Comparison of ENCODE assay signal across 24 cellular contexts in the genomic region with DNA sequence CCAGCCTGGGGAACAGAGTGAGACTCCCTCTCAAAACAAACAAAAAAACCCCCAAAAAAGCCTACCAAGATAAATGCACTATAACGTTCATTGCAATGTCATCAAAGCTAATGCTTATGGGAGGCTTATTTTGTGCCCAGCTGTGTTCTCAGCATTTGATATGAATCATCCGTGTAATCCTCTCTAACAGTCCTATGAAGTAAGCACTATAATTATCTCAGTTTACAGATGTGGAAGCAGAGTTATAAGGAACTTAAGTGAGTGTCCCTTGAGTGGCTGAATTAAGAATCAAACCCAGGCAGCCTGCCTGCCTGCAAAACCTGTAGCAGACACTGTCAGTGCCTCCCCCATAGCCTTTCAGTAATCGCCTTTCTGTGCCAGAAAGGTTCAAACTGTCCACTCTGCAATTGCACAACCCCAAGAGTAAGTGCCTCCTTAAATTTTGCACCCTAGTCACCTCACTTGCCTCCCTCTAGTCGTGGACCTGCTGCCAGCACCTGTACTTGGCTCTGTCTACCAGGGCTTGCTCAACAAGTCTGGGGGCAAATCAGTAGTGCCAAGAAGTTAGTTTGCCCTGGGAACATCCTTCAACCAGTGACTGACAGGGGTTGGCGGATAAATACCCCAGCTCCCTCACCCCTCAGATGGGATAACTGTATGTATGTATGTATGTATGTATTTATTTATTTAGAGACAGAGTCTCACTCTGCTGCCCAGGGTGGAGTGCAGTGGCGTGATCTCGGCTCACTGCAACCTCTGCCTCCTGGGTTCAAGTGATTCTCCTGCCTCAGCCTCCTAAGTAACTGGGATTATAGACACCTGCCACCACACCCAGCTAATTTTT. TPM values are rescaled to one million over a fixed set of nuclear protein-coding genes. Genes with fewer than 3 reads are reported as not detected.
DNase-seq lines count a peak whose midpoint lies in the region; ATAC-seq and TF ChIP-seq lines count a peak whose summit lies in the region.
"Had no signal": no experiment of that assay in that cellular context is flagged by ENCODE, and none has a peak within 500 bp of the region (broad histone marks: within the 10 kb centered on the region; RNA-seq: fewer than 3 reads in every experiment).

No MANE protein-coding gene starts in this region.

- peak; percentile 22 for ATAC-seq in left ventricle myocardium superior
- peak; percentile 60 for ATAC-seq in left colon
- no peak for ATAC-seq in HG03439 (IDR thresholded peaks at IDR 0.05; ENCODE audit: unreplicated experiment)
- ATAC-seq: HCT116; natural killer cell; PC-3; stimulated activated naive B cell treated with anti-CD40 and anti-IgM and Interleukin-4, amounts not matched to agents 10 μg/mL and 1 μg/mL and 100 μg/mL, for 72 hours; T-helper 17 cell; WTC11 had no signal

- no peak for TF ChIP-seq CTCF in left ventricle myocardium inferior (IDR thresholded peaks at IDR 0.05; ENCODE audit: borderline replicate concordance)

- no peak overlapping the region for H3K4me3 ChIP-seq in left ventricle myocardium inferior
- H3K4me3 ChIP-seq: thoracic aorta had no signal

- no peak for DNase-seq in left ventricle myocardium superior
- no peak for DNase-seq in left ventricle myocardium inferior
- DNase-seq in RPMI7951 (ENCODE audit: low read depth) = peak; percentile 16
- no peak for DNase-seq in left colon
- no peak for DNase-seq in hypothalamus (lab: John Stamatoyannopoulos, UW)
- DNase-seq in activated naive CD4-positive, alpha-beta T cell treated with Interleukin-2 at 50 U/mL for 16 hours = no peak
- no peak for DNase-seq in COR-L47 (lab: John Stamatoyannopoulos, UW)
- DNase-seq: activated CD4-positive, alpha-beta memory T cell treated with anti-CD3 and anti-CD28 coated beads, Interleukin-2, amount 10 ng/mL, durations not matched to agents 7 days and 5 days; activated gamma-delta T cell; activated T-cell treated with anti-CD3 and anti-CD28 coated beads for 4 hours; amniotic stem cell; hippocampal formation; natural killer cell; NCI-H2081; NCI-H510A; PC-3; stimulated activated CD4-positive, alpha-beta T cell treated with anti-CD3 and anti-CD28 coated beads, Interleukin-2, amount 100 ng/mL, for 24 hours; stimulated activated naive B cell treated with anti-CD40 and anti-IgM and Interleukin-4, amounts not matched to agents 10 μg/mL and 1 μg/mL and 100 μg/mL, for 72 hours; T-helper 17 cell had no signal

- no peak overlapping the region for H3K27ac ChIP-seq in left ventricle myocardium inferior (replicated peaks)
- H3K27ac ChIP-seq: C4-2B, thoracic aorta had no signal

- H3K4me1 ChIP-seq in left ventricle myocardium inferior = no peaks in the 10 kb centered on the region

- intact Hi-C loops in left ventricle myocardium superior (cut with micrococcal nuclease) = no loop called here
- intact Hi-C loops in left ventricle myocardium inferior (cut with micrococcal nuclease) = no loop called here
- intact Hi-C loops in left colon (cut with DNase I, micrococcal nuclease) = no loop called here

- peaks cover 4% of the 10 kb centered on the region for H3K9me3 ChIP-seq in left ventricle myocardium inferior (replicated peaks)
- H3K9me3 ChIP-seq: thoracic aorta had no signal

- no peaks in the 10 kb centered on the region for H3K36me3 ChIP-seq in left ventricle myocardium inferior
- H3K36me3 ChIP-seq: thoracic aorta had no signal

- H3K27me3 ChIP-seq in left ventricle myocardium inferior (ENCODE audit: low read depth) = no peaks in the 10 kb centered on the region

RNA-seq across cellular contexts. Expression of gene PPP1CC, which starts 23.8 kb away (rescaled TPM):
- 193 TPM for total RNA-seq in left ventricle myocardium superior
- total RNA-seq in left ventricle myocardium inferior = 156 TPM
- total RNA-seq in RPMI7951 (2014; rRNA removed; shearing (Covaris generic)) = 138 and 148 TPM in 2 replicates
- 100 to 1,000 TPM; 165 to 178 TPM for total RNA-seq in left colon
